In the genomic region with DNA sequence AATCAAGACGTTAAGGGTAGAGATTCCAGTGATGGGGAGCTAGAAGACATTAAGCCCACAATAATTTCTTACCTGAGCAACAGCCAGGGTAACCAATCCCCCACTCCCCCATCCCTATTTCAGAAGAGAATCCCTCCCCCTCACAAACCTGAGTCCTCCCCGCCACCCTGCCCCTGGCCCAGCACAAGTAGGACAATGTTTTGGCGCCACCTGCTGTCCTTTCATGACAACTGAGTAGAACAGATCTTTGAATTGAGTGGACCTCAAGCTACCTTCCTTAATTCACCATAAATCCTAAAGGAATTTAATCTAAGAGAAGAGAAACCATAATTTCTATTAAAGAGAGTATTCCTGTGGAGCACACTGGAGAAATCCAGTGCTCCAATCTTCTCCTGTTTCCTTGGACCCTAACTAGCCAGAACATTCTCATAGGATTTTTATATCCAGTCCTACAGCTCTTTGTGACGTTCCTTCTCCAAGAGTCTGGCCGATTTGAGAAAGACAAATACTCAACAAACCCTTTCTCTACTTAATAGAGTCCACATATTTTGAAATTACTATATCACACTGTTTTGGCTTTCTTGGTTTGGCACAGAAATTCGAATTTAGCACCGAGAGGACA, we compare ENCODE assay signal across 8 cellular contexts. TPM values are rescaled to one million over a fixed set of nuclear protein-coding genes. Genes with fewer than 3 reads are reported as not detected.
DNase-seq lines count a peak whose midpoint lies in the region; ATAC-seq lines count a peak whose summit lies in the region.

No MANE protein-coding gene starts in this region.

- peak; percentile 75 for DNase-seq in D341Med (ENCODE audit: low spot score)
- DNase-seq in HT1080 (ENCODE audit: low read depth): peak; percentile 17
- peak; percentile 46 for DNase-seq in T follicular helper cell (ENCODE audit: low read depth)
- DNase-seq in anterior cingulate cortex (lab: John Stamatoyannopoulos, UW): peak in 42 of 58 donors; percentile 1 to 81 (median 25)
- DNase-seq in hepatic stellate cell (ENCODE audit: low spot score): peak; percentile 34
- DNase-seq in stimulated activated CD4-positive, alpha-beta T cell treated with anti-CD3 and anti-CD28 coated beads, Interleukin-12 subunit alpha, Interleukin-12 subunit beta, amount 100 ng/mL, for 24 hours (ENCODE audit: low read depth in 2 of 2): peak; percentile 19 to 56

- ATAC-seq in HG02870 (IDR thresholded peaks at IDR 0.05; ENCODE audit: unreplicated experiment) (no peak), HG03432 (IDR thresholded peaks at IDR 0.05; ENCODE audit: unreplicated experiment) (no peak)

RNA-seq across cellular contexts. Expression of gene NHEJ1, which starts 41.1 kb away (rescaled TPM):
- total RNA-seq in HT1080 (2014; rRNA removed; shearing (Covaris generic)): 17.4 and 22.6 TPM in 2 replicates
- 12.3 and 13.0 TPM in 2 replicates for polyA plus RNA-seq in HT1080 (2015; cell fraction: cytosol; rRNA removed)
- 7.7 and 8.6 TPM in 2 replicates for polyA plus RNA-seq in HT1080 (2015; cell fraction: nucleus; rRNA removed)

RNA-seq across cellular contexts. Expression of gene SLC23A3, which starts 50.3 kb away (rescaled TPM):
- 0.47 and 0.76 TPM in 2 replicates for total RNA-seq in HT1080 (2014; rRNA removed; shearing (Covaris generic))
- 0.05 TPM in 1 of 2 replicates, not detected in the other for polyA plus RNA-seq in HT1080 (2015; cell fraction: cytosol; rRNA removed)
- 2.0 and 3.4 TPM in 2 replicates for polyA plus RNA-seq in HT1080 (2015; cell fraction: nucleus; rRNA removed)

RNA-seq across cellular contexts. Expression of gene CNPPD1, which starts 57.2 kb away (rescaled TPM):
- total RNA-seq in HT1080 (2014; rRNA removed; shearing (Covaris generic)): 20.8 and 23.3 TPM in 2 replicates
- 30.0 and 30.4 TPM in 2 replicates for polyA plus RNA-seq in HT1080 (2015; cell fraction: cytosol; rRNA removed)
- polyA plus RNA-seq in HT1080 (2015; cell fraction: nucleus; rRNA removed): 46.8 and 50.3 TPM in 2 replicates

RNA-seq across cellular contexts. Expression of gene RETREG2, which starts 58.5 kb away (rescaled TPM):
- total RNA-seq in HT1080 (2014; rRNA removed; shearing (Covaris generic)): 59.6 and 69.9 TPM in 2 replicates
- polyA plus RNA-seq in HT1080 (2015; cell fraction: cytosol; rRNA removed): 63.0 and 64.1 TPM in 2 replicates
- 59.8 and 79.2 TPM in 2 replicates for polyA plus RNA-seq in HT1080 (2015; cell fraction: nucleus; rRNA removed)

RNA-seq across cellular contexts. Expression of gene IHH, which starts 58.8 kb away (rescaled TPM):
- total RNA-seq in HT1080 (2014; rRNA removed; shearing (Covaris generic)): not detected in 2 replicates
- polyA plus RNA-seq in HT1080 (2015; cell fraction: cytosol; rRNA removed): not detected in 2 replicates
- polyA plus RNA-seq in HT1080 (2015; cell fraction: nucleus; rRNA removed): not detected in 2 replicates

Comparison
In these comparisons a context has a peak if more than half of its experiments do, and no peak if none do; other contexts are left out.
1. DNase-seq: peak in every context shown above with its lines; median percentile 75 in D341Med; 46 in T follicular helper cell; 38 in stimulated activated CD4-positive, alpha-beta T cell treated with anti-CD3 and anti-CD28 coated beads, Interleukin-12 subunit alpha, Interleukin-12 subunit beta, amount 100 ng/mL, for 24 hours; 34 in hepatic stellate cell; 25 in anterior cingulate cortex; 17 in HT1080.